Comparison of ENCODE assay signal across 14 cellular contexts in genomic region chr3:30341851-30342250, GRCh38.
DNase-seq lines count a peak whose midpoint lies in the region; ATAC-seq and TF ChIP-seq lines count a peak whose summit lies in the region.
"Had no signal": no experiment of that assay in that cellular context is flagged by ENCODE, and none has a peak within 500 bp of the region (broad histone marks: within the 10 kb centered on the region; RNA-seq: fewer than 3 reads in every experiment).

No MANE protein-coding gene starts in this region.

- CTCF ChIA-PET in PC-3 (lab: Charles Lee) = no interaction called here

- H3K27me3 ChIP-seq in PC-3 (ENCODE audit: low read length) = no peaks in the 10 kb centered on the region
- no peaks in the 10 kb centered on the region for H3K27me3 ChIP-seq in esophagus muscularis mucosa
- no peaks in the 10 kb centered on the region for H3K27me3 ChIP-seq in gastrocnemius medialis
- H3K27me3 ChIP-seq: neutrophil had no signal

- H3K36me3 ChIP-seq in PC-3 (ENCODE audit: low read depth, low read length) = no peaks in the 10 kb centered on the region
- H3K36me3 ChIP-seq in esophagus muscularis mucosa = no peaks in the 10 kb centered on the region
- H3K36me3 ChIP-seq in gastrocnemius medialis = no peaks in the 10 kb centered on the region
- H3K36me3 ChIP-seq: neutrophil had no signal

- H3F3A ChIP-seq in PC-3 (ENCODE audit: low read length, unreplicated experiment) = peaks cover 15% of the 10 kb centered on the region

- H3K4me3 ChIP-seq in PC-3 (ENCODE audit: low read length) (no peak overlapping the region), esophagus muscularis mucosa (no peak overlapping the region), gastrocnemius medialis (no peak overlapping the region)

- peaks cover 53% of the 10 kb centered on the region for H3K4me1 ChIP-seq in PC-3 (ENCODE audit: insufficient read depth, low read length)
- H3K4me1 ChIP-seq in esophagus muscularis mucosa = peaks cover 14 to 24% (median 21%) of the 10 kb centered on the region in 4 donors
- peaks cover 0 to 6% of the 10 kb centered on the region in 2 donors for H3K4me1 ChIP-seq in gastrocnemius medialis

- no peaks in the 10 kb centered on the region for H4K20me1 ChIP-seq in PC-3 (ENCODE audit: low read length)

- WGBS in esophagus muscularis mucosa = 91% methylated on average over 1 of the region's 1 CpG

- in situ Hi-C loops in gastrocnemius medialis (cut with MboI; ENCODE audit: low sequenced_read_pairs in 4 of 4) = no loop called here

- ATAC-seq in PC-3 = no peak
- ATAC-seq in gastrocnemius medialis = no peak
- no peak for ATAC-seq in HG02938 (IDR thresholded peaks at IDR 0.05; ENCODE audit: unreplicated experiment)
- ATAC-seq in HG02623 (IDR thresholded peaks at IDR 0.05; ENCODE audit: unreplicated experiment) = no peak

- intact Hi-C loops in PC-3 (cut with micrococcal nuclease) (loop anchor here (1.0 to 5.0 kb wide), 6 partner anchors 18 to 405 kb away; no protein-coding TSS in a partner anchor), esophagus muscularis mucosa (cut with DNase I) (loop anchor here (10.0 kb wide), 1 partner anchor 353 kb away; no protein-coding TSS in a partner anchor), gastrocnemius medialis (cut with DNase I; ENCODE audit: low total_unique reads) (no loop called here)

- BruUV-seq in PC-3 (replicated peaks; lab: Mats Ljungman, UMichigan) = no TSS peak

- no peaks in the 10 kb centered on the region for H3K9me2 ChIP-seq in PC-3 (replicated peaks; ENCODE audit: low read length)

- peak overlapping the region; percentile 43 for H3K9ac ChIP-seq in PC-3 (ENCODE audit: low read length)

- peak overlapping the region; percentile 38 for H3K4me2 ChIP-seq in PC-3 (ENCODE audit: low read length)

- no peaks in the 10 kb centered on the region for H3K9me3 ChIP-seq in PC-3 (ENCODE audit: low read length)
- H3K9me3 ChIP-seq in esophagus muscularis mucosa = no peaks in the 10 kb centered on the region
- H3K9me3 ChIP-seq in gastrocnemius medialis = no peaks in the 10 kb centered on the region
- H3K9me3 ChIP-seq: neutrophil had no signal

- TF ChIP-seq POLR2A in esophagus muscularis mucosa (IDR thresholded peaks at IDR 0.05; ENCODE audit: low read depth) = no peak
- no peak for TF ChIP-seq POLR2A in gastrocnemius medialis (IDR thresholded peaks at IDR 0.05)

- DNase-seq in EH (ENCODE audit: low read depth) = peak; percentile 11
- no peak for DNase-seq in PC-3
- DNase-seq in esophagus muscularis mucosa (ENCODE audit: extremely low spot score) = no peak
- no peak for DNase-seq in gastrocnemius medialis
- no peak for DNase-seq in NCI-H187 treated with DMSO at 0.1 percent for 48 hours (lab: John Stamatoyannopoulos, UW)
- no peak for DNase-seq in stimulated activated CD4-positive, alpha-beta T cell treated with anti-CD3 and anti-CD28 coated beads, Interleukin-1b, Interleukin-23, amount 100 ng/mL, for 48 hours
- DNase-seq: activated CD4-positive, alpha-beta T cell treated with anti-CD3 and anti-CD28 coated beads, Interleukin-2, amount 50 U/mL, for 1 hour; DMS 273 treated with DMSO at 0.1 percent for 48 hours; KBM-7; NCI-H1694; NCI-H526 treated with DMSO at 0.1 percent for 48 hours had no signal

- no peak overlapping the region for H2AFZ ChIP-seq in PC-3 (ENCODE audit: low read length)

- no peaks in the 10 kb centered on the region for H3K79me2 ChIP-seq in PC-3 (ENCODE audit: low read length)

- H3K27ac ChIP-seq in PC-3 (ENCODE audit: low read length) (peak overlapping the region; percentile 98), esophagus muscularis mucosa (replicated peaks in 1 of 4) (peak overlapping the region; percentile 56 to 73 (median 71)), gastrocnemius medialis (peak overlapping the region in 3 of 4 donors; percentile 4 to 40 (median 36))
- H3K27ac ChIP-seq: neutrophil had no signal

- no peak for TF ChIP-seq EP300 in esophagus muscularis mucosa (IDR thresholded peaks at IDR 0.05)

- no peak for TF ChIP-seq CTCF in PC-3 (conservative IDR thresholded peaks at IDR 0.05; ENCODE audit: low read depth, low read length)
- TF ChIP-seq CTCF in esophagus muscularis mucosa (IDR thresholded peaks at IDR 0.05) = no peak
- no peak for TF ChIP-seq CTCF in gastrocnemius medialis (IDR thresholded peaks at IDR 0.05 in 4 of 5, conservative IDR thresholded peaks at IDR 0.05 in 1 of 5)

- POLR2A ChIA-PET in PC-3 (lab: Charles Lee; ENCODE audit: unreplicated experiment) = interaction anchor here (0.5 to 1.2 kb wide), 2 partner anchors 264 to 322 kb away, joined by 3 to 5 read pairs; partner anchors contain the start of gene TGFBR2

Comparison
In these comparisons a context has a peak if more than half of its experiments do, and no peak if none do; other contexts are left out.
1. H3K27ac ChIP-seq: peak in every context shown above with its lines; median percentile 98 in PC-3; 71 in esophagus muscularis mucosa; 36 in gastrocnemius medialis.